5 cellular contexts compared by ENCODE assay signal in genomic region chrX:119334468-119335050, GRCh38.
DNase-seq lines count a peak whose midpoint lies in the region; ATAC-seq, FAIRE-seq and TF ChIP-seq lines count a peak whose summit lies in the region.
"Not testable (repeated sequence)": the region's sequence is repeated elsewhere in the genome, so short reads cannot be mapped to it uniquely, and the experiment has no call there.

No MANE protein-coding gene starts in this region.

- not testable (repeated sequence) for H3K27me3 Mint-ChIP-seq in Caco-2 (ENCODE audit: insufficient read depth, unreplicated experiment)

- not testable (repeated sequence) for H2AFZ ChIP-seq in K562 (ENCODE audit: low read depth, low read length); HepG2 (ENCODE audit: low read length)

- H3K9me3 Mint-ChIP-seq in Caco-2 (ENCODE audit: unreplicated experiment): not testable (repeated sequence)

- H4K20me1 ChIP-seq in K562 (replicated peaks; ENCODE audit: control insufficient read depth, insufficient read depth, low read length); HepG2 (ENCODE audit: insufficient read depth, low read length): not testable (repeated sequence)

- 28% methylated on average over 18 of the region's 20 CpGs for WGBS in K562 (ENCODE audit: insufficient coverage, low coverage, missing lambda C conversion rate)
- 81% methylated on average over 12 of the region's 20 CpGs for WGBS in HepG2 (ENCODE audit: low lambda C conversion rate)

- H3K27ac ChIP-seq in K562 (ENCODE audit: extremely low read depth, low read depth, low read length); foreskin keratinocyte; HepG2 (ENCODE audit: extremely low read length, insufficient read depth, low read length): not testable (repeated sequence)

- POLR2A ChIA-PET in Caco-2 (lab: Charles Lee); HepG2 (lab: Yijun Ruan, JAX): not testable (repeated sequence)
- POLR2A ChIA-PET in K562 (lab: Yijun Ruan, JAX): interaction anchor here (0.6 kb wide), 1 partner anchor 359 kb away, joined by 5 read pairs; no protein-coding TSS in a partner anchor

- CTCF ChIA-PET in Caco-2 (lab: Charles Lee); K562 (lab: Yijun Ruan, JAX; ENCODE audit: low intra/inter-chr PET ratio); HepG2 (lab: Yijun Ruan, JAX; ENCODE audit: low intra/inter-chr PET ratio, low total read pairs): not testable (repeated sequence)

- not testable (repeated sequence) for H3K4me2 ChIP-seq in K562 (ENCODE audit: insufficient read depth, low read length); HepG2 (ENCODE audit: low read depth, low read length)

- not testable (repeated sequence) for H3K9me3 ChIP-seq in Caco-2; K562 (replicated peaks; ENCODE audit: control insufficient read depth, insufficient read depth, low read depth, low read length); HepG2 (ENCODE audit: low read length)

- H3K27me3 ChIP-seq in Caco-2 (replicated peaks; ENCODE audit: control insufficient read depth, insufficient read depth, low read length); K562 (ENCODE audit: control insufficient read depth in 2 of 2, insufficient read depth in 2 of 2, low read length in 2 of 2); foreskin keratinocyte; HepG2 (ENCODE audit: control insufficient read depth in 1 of 2, insufficient read depth in 2 of 2, low read length in 2 of 2): not testable (repeated sequence)

- FAIRE-seq in K562 (lab: Jason Lieb, UNC); HepG2 (lab: Jason Lieb, UNC): not testable (repeated sequence)

- H3K9me1 ChIP-seq in K562 (ENCODE audit: control insufficient read depth, insufficient read depth, low read length): not testable (repeated sequence)

- not testable (repeated sequence) for DNase-seq in Caco-2; K562 (ENCODE audit: extremely low read depth in 1 of 4, low spot score in 3 of 4); foreskin keratinocyte; HepG2 (ENCODE audit: low spot score)
- DNase-seq in HT1080 (ENCODE audit: low read depth): peak; percentile 62

- in situ Hi-C loops in K562 (cut with MboI); HepG2 (cut with HindIII; ENCODE audit: extremely low pct_ligation_motif_present, low pct_unique_long_range_greater_than_20kb): not testable (repeated sequence)

- TF ChIP-seq CTCF in Caco-2 (IDR thresholded peaks at IDR 0.05; ENCODE audit: insufficient read depth in 1 of 2, low read depth in 1 of 2, low read length in 1 of 2, severe bottlenecking in 1 of 2, unreplicated experiment in 1 of 2); K562 (IDR thresholded peaks at IDR 0.05 in 2 of 3, conservative IDR thresholded peaks at IDR 0.05 in 1 of 3; ENCODE audit: insufficient read depth in 2 of 3, low read depth in 1 of 3, low read length in 3 of 3); foreskin keratinocyte (conservative IDR thresholded peaks at IDR 0.05); HepG2 (CRISPR knock-in tag; IDR thresholded peaks at IDR 0.05): not testable (repeated sequence)

- intact Hi-C loops in Caco-2 (cut with micrococcal nuclease; ENCODE audit: unreplicated experiment); K562 (cut with micrococcal nuclease); HepG2 (cut with micrococcal nuclease; ENCODE audit: unreplicated experiment): not testable (repeated sequence)

- H3K36me3 Mint-ChIP-seq in Caco-2 (ENCODE audit: insufficient read depth, unreplicated experiment): not testable (repeated sequence)

- BruUV-seq in Caco-2 (replicated peaks; lab: Mats Ljungman, UMichigan) (TSS peak; percentile 57), K562 (replicated peaks; lab: Mats Ljungman, UMichigan) (TSS peak; percentile 95)
- not testable (repeated sequence) for BruUV-seq in HepG2 (replicated peaks; lab: Mats Ljungman, UMichigan)

- not testable (repeated sequence) for H3K4me3 ChIP-seq in Caco-2 (ENCODE audit: low read depth, low read length); K562; HepG2 (replicated peaks in 1 of 3; ENCODE audit: insufficient read depth in 1 of 3, low read depth in 2 of 3, low read length in 3 of 3)

- TF ChIP-seq POLR2A in K562 (conservative IDR thresholded peaks at IDR 0.05): peak; percentile 77
- TF ChIP-seq POLR2A in HepG2 (IDR thresholded peaks at IDR 0.05; ENCODE audit: insufficient read depth in 1 of 2, low read depth in 2 of 2, low read length in 2 of 2): not testable (repeated sequence)

- H3K4me1 ChIP-seq in Caco-2; K562 (replicated peaks in 1 of 2; ENCODE audit: control insufficient read depth in 2 of 2, insufficient read depth in 2 of 2, low read length in 2 of 2); foreskin keratinocyte; HepG2 (ENCODE audit: insufficient read depth, low read length): not testable (repeated sequence)

- H3K27ac Mint-ChIP-seq in Caco-2 (ENCODE audit: unreplicated experiment): not testable (repeated sequence)

- H3K4me1 Mint-ChIP-seq in Caco-2 (ENCODE audit: low read depth, unreplicated experiment): not testable (repeated sequence)

- not testable (repeated sequence) for TF ChIP-seq RAD21 in K562 (CRISPR knock-in tag; conservative IDR thresholded peaks at IDR 0.05 in 1 of 2, IDR thresholded peaks at IDR 0.05 in 1 of 2); HepG2 (CRISPR knock-in tag; IDR thresholded peaks at IDR 0.05)

- not testable (repeated sequence) for H3K79me2 ChIP-seq in K562 (ENCODE audit: control insufficient read depth, insufficient read depth, low read length); HepG2 (ENCODE audit: insufficient read depth, low read length)

- not testable (repeated sequence) for H3K4me3 Mint-ChIP-seq in Caco-2 (ENCODE audit: unreplicated experiment)

- not testable (repeated sequence) for H3K9ac ChIP-seq in K562 (ENCODE audit: insufficient read depth in 1 of 2, low read depth in 2 of 2, low read length in 2 of 2); HepG2 (ENCODE audit: insufficient read depth, low read depth, low read length)

- not testable (repeated sequence) for TF ChIP-seq EP300 in K562 (IDR thresholded peaks at IDR 0.05; ENCODE audit: low read length); HepG2 (IDR thresholded peaks at IDR 0.05; ENCODE audit: low read depth in 2 of 2, low read length in 2 of 2); HepG2 (CRISPR knock-in tag; IDR thresholded peaks at IDR 0.05; ENCODE audit: borderline replicate concordance)

- not testable (repeated sequence) for H3K36me3 ChIP-seq in Caco-2 (ENCODE audit: control insufficient read depth, insufficient read depth, low read length); K562 (ENCODE audit: control insufficient read depth, insufficient read depth, low read length); HepG2 (replicated peaks in 1 of 2; ENCODE audit: control insufficient read depth in 1 of 2, insufficient read depth in 2 of 2, low read length in 2 of 2)

- not testable (repeated sequence) for ATAC-seq in K562, HepG2
- peak; percentile 78 for ATAC-seq in foreskin keratinocyte

TF ChIP-seq in K562, 482 proteins besides CTCF, POLR2A, EP300 and RAD21:
- TF ChIP-seq POLR2H (tag; IDR thresholded peaks at IDR 0.05; ENCODE audit: low read depth) (peak; percentile 69), RBFOX2 (IDR thresholded peaks at IDR 0.05; ENCODE audit: low read depth, low read length) (peak; percentile 43), SUPT5H (IDR thresholded peaks at IDR 0.05) (peak; percentile 43)

TF ChIP-seq in HepG2, 621 proteins besides CTCF, POLR2A, EP300 and RAD21:
- TF ChIP-seq NFYB (CRISPR knock-in tag; IDR thresholded peaks at IDR 0.05): peak; percentile 39; the same call in 1 of the 2 replicates
- TF ChIP-seq NFYC (CRISPR knock-in tag; IDR thresholded peaks at IDR 0.05): peak; percentile 46; the same call in 1 of the 2 replicates
